10 cellular contexts compared by ENCODE assay signal in the genomic region with DNA sequence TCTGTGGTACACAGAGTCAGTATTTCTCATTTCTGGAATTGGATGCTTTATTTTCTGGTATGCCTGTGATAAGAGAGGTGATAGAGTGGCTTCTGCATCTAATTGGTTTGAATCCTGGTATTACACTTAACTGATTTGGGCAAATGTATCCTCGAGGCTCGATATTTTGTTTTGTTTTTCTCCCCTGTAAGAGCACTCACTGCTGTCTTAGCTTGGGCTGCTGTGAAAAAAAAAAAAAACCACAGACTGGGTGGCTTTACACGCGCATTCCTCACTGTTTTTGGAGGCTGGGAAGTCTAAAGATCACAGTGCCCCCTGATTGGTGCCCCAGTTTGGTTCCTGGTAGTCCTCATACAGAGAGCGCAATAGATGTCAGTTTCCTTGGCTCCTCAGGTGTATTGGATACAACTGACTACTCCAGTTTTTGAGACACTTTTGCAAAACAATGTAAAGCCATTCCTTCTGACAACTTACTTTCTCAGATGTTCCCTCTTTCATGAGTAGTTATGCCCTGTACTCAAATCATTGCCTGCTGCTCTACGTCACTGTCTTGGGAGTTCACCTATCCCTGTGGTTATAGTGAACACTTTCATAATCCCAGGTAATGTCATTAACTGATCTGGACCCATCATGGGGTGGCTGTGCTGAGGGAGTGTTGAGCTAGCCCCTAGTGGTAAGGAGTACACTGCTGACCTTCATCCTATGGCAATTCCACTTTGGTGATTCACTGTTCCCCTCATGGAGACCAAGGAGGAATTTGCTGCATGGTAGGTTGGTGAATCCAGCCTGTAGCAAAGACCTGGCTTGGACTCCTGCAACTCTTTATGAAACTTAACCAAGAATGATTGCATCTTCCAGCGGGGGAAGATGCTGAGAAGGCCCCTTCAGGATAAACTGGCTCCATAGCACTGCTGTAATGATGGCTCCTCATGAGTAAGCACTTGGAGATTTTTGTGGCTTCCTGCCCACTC. TPM values are rescaled to one million over a fixed set of nuclear protein-coding genes. Genes with fewer than 3 reads are reported as not detected.
DNase-seq lines count a peak whose midpoint lies in the region; ATAC-seq and TF ChIP-seq lines count a peak whose summit lies in the region.
"Had no signal": no experiment of that assay in that cellular context is flagged by ENCODE, and none has a peak within 500 bp of the region (broad histone marks: within the 10 kb centered on the region; RNA-seq: fewer than 3 reads in every experiment).

No MANE protein-coding gene starts in this region.

- H4K91ac ChIP-seq in trophoblast cell (ENCODE audit: low read depth, low read length): no peak overlapping the region

- no peak for TF ChIP-seq POLR2A in thyroid gland (IDR thresholded peaks at IDR 0.05)

- no peak overlapping the region for H3K4me2 ChIP-seq in OCI-LY7 (ENCODE audit: low read length)
- peak overlapping the region; percentile 9 for H3K4me2 ChIP-seq in trophoblast cell (ENCODE audit: low read length)
- H3K4me2 ChIP-seq: BLaER1 had no signal

- no peaks in the 10 kb centered on the region for H3K27me3 Mint-ChIP-seq in T-helper 1 cell treated with Interleukin-12 subunit alpha and Interleukin-12 subunit beta and Interleukin-4 antibody, amounts not matched to agents 30 μg/mL and 1 μg/mL, for 36 hours (ENCODE audit: low read depth)

- peak overlapping the region; percentile 0 for H3K27ac Mint-ChIP-seq in T-helper 1 cell treated with Interleukin-12 subunit alpha and Interleukin-12 subunit beta and Interleukin-4 antibody, amounts not matched to agents 30 μg/mL and 1 μg/mL, for 36 hours

- DNase-seq in T-helper 1 cell (no peak), OCI-LY7 (ENCODE audit: low spot score) (no peak), trophoblast cell (peak in 1 of 2 donors; percentile 26), thyroid gland (no peak)
- DNase-seq in stimulated activated naive CD4-positive, alpha-beta T cell (lab: John Stamatoyannopoulos, UW): no peak
- DNase-seq: gastrocnemius medialis had no signal

- 0 out of 2 replicates have a peak, but pooled peaks have one; percentile 25 for TF ChIP-seq CTCF in OCI-LY7 (conservative IDR thresholded peaks at IDR 0.05; ENCODE audit: low read length)
- no peak for TF ChIP-seq CTCF in thyroid gland (IDR thresholded peaks at IDR 0.05)

- H2AFZ ChIP-seq in OCI-LY7 (ENCODE audit: low read length) (no peak overlapping the region), trophoblast cell (ENCODE audit: insufficient read depth, low read length, poor library complexity) (no peak overlapping the region)

- H3K4me3 ChIP-seq in OCI-LY7 (ENCODE audit: low read depth, low read length, poor library complexity, severe bottlenecking) (no peak overlapping the region), ectodermal cell (ENCODE audit: insufficient read depth, low read depth, low read length) (no peak overlapping the region), trophoblast cell (ENCODE audit: low read depth, low read length) (no peak overlapping the region), thyroid gland (replicated peaks in 1 of 3) (no peak overlapping the region)
- H3K4me3 ChIP-seq: BLaER1, gastrocnemius medialis had no signal

- no peak overlapping the region for H2BK12ac ChIP-seq in trophoblast cell (ENCODE audit: low read length)

- H3K14ac ChIP-seq in trophoblast cell (ENCODE audit: low read length): no peak overlapping the region

- no peak for ATAC-seq in GM21786 (IDR thresholded peaks at IDR 0.05; ENCODE audit: unreplicated experiment)
- ATAC-seq: gastrocnemius medialis had no signal

- peaks cover 7% of the 10 kb centered on the region; the same call in 1 of the 2 replicates for H3K79me2 ChIP-seq in OCI-LY7 (ENCODE audit: insufficient read depth, low read depth, low read length)
- H3K79me2 ChIP-seq in trophoblast cell (ENCODE audit: control insufficient read depth, insufficient read depth, low read length, poor library complexity): peaks cover 14% of the 10 kb centered on the region

- no peak overlapping the region for H4K8ac ChIP-seq in trophoblast cell (ENCODE audit: low read depth, low read length)

- CTCF ChIA-PET in OCI-LY7 (lab: Charles Lee; ENCODE audit: unreplicated experiment): no interaction called here

- H2AK5ac ChIP-seq in trophoblast cell (ENCODE audit: low read length): no peak overlapping the region

- H3K36me3 ChIP-seq in OCI-LY7 (ENCODE audit: insufficient read depth, low read length) (peaks cover 70% of the 10 kb centered on the region), ectodermal cell (ENCODE audit: control insufficient read depth, insufficient read depth, low read length) (peaks cover 35% of the 10 kb centered on the region), trophoblast cell (ENCODE audit: control insufficient read depth in 1 of 2, insufficient read depth in 2 of 2, low read length in 2 of 2) (peaks cover 22 to 38% of the 10 kb centered on the region in 2 experiments), thyroid gland (peaks cover 11 to 33% of the 10 kb centered on the region in 2 donors)

- no peak overlapping the region for H4K12ac ChIP-seq in trophoblast cell (ENCODE audit: low read depth, low read length)

- H3K27me3 ChIP-seq in ectodermal cell (ENCODE audit: control insufficient read depth, insufficient read depth, low read length, poor library complexity, severe bottlenecking) (no peaks in the 10 kb centered on the region), trophoblast cell (ENCODE audit: insufficient read depth, low read length) (no peaks in the 10 kb centered on the region), thyroid gland (no peaks in the 10 kb centered on the region)
- H3K27me3 ChIP-seq: BLaER1, gastrocnemius medialis had no signal

- H3K4me3 Mint-ChIP-seq in T-helper 1 cell treated with Interleukin-12 subunit alpha and Interleukin-12 subunit beta and Interleukin-4 antibody, amounts not matched to agents 30 μg/mL and 1 μg/mL, for 36 hours: no peak overlapping the region

- H3K4ac ChIP-seq in trophoblast cell (ENCODE audit: low read depth, low read length): no peak overlapping the region

- peaks cover 15% of the 10 kb centered on the region for H3K4me1 ChIP-seq in OCI-LY7 (ENCODE audit: insufficient read depth, low read length, poor library complexity, severe bottlenecking)
- peaks cover 9% of the 10 kb centered on the region for H3K4me1 ChIP-seq in ectodermal cell (ENCODE audit: control insufficient read depth, insufficient read depth, low read length)
- H3K4me1 ChIP-seq in trophoblast cell (ENCODE audit: control insufficient read depth in 1 of 2, insufficient read depth in 2 of 2, low read length in 2 of 2): peaks cover 17 to 28% of the 10 kb centered on the region in 2 experiments
- peaks cover 21 to 22% of the 10 kb centered on the region in 2 donors for H3K4me1 ChIP-seq in thyroid gland

- intact Hi-C loops in OCI-LY7 (cut with micrococcal nuclease; ENCODE audit: unreplicated experiment): no loop called here
- intact Hi-C loops in thyroid gland (cut with DNase I): no loop called here

- BruUV-seq in OCI-LY7 (replicated peaks; lab: Mats Ljungman, UMichigan): no TSS peak

- no peaks in the 10 kb centered on the region for H3K9me3 Mint-ChIP-seq in T-helper 1 cell treated with Interleukin-12 subunit alpha and Interleukin-12 subunit beta and Interleukin-4 antibody, amounts not matched to agents 30 μg/mL and 1 μg/mL, for 36 hours

- H3K79me1 ChIP-seq in trophoblast cell (ENCODE audit: low read length): peaks cover 20% of the 10 kb centered on the region

- peak overlapping the region; percentile 41 for H3K23ac ChIP-seq in trophoblast cell (ENCODE audit: low read length)

- no peaks in the 10 kb centered on the region for H3K9me2 ChIP-seq in OCI-LY7 (ENCODE audit: insufficient read depth, low read length)

- 94 to 97% methylated on average over 7 of the region's 7 CpGs for WGBS in ectodermal cell, 2 experiments
- no CpG with 5 or more reads among the region's 7 CpGs for WGBS in trophoblast cell (ENCODE audit: extremely low coverage, insufficient coverage, insufficient read length)
- 80 to 84% methylated on average over 7 of the region's 7 CpGs for WGBS in thyroid gland, 2 donors

- H3K4me1 Mint-ChIP-seq in T-helper 1 cell treated with Interleukin-12 subunit alpha and Interleukin-12 subunit beta and Interleukin-4 antibody, amounts not matched to agents 30 μg/mL and 1 μg/mL, for 36 hours (ENCODE audit: low read depth): peaks cover 30% of the 10 kb centered on the region

- no peaks in the 10 kb centered on the region for H3K9me3 ChIP-seq in OCI-LY7 (ENCODE audit: low read length)
- no peaks in the 10 kb centered on the region for H3K9me3 ChIP-seq in ectodermal cell (ENCODE audit: control insufficient read depth, low read length)
- no peaks in the 10 kb centered on the region for H3K9me3 ChIP-seq in trophoblast cell (ENCODE audit: insufficient read depth, low read depth, low read length)
- no peaks in the 10 kb centered on the region for H3K9me3 ChIP-seq in thyroid gland
- H3K9me3 ChIP-seq: BLaER1, gastrocnemius medialis had no signal

- H2BK5ac ChIP-seq in trophoblast cell (ENCODE audit: low read depth, low read length, poor library complexity): no peak overlapping the region

- 0 out of 2 replicates have a peak, but pooled peaks cover 3% of the 10 kb centered on the region for H4K20me1 ChIP-seq in OCI-LY7 (ENCODE audit: insufficient read depth, low read length)

- no peak overlapping the region for H2BK120ac ChIP-seq in trophoblast cell (ENCODE audit: insufficient read depth, low read length, poor library complexity)

- H3K36me3 Mint-ChIP-seq in T-helper 1 cell treated with Interleukin-12 subunit alpha and Interleukin-12 subunit beta and Interleukin-4 antibody, amounts not matched to agents 30 μg/mL and 1 μg/mL, for 36 hours (ENCODE audit: low read depth): peaks cover 44% of the 10 kb centered on the region

- POLR2A ChIA-PET in OCI-LY7 (lab: Charles Lee): no interaction called here

- H3K18ac ChIP-seq in trophoblast cell (ENCODE audit: low read length): no peak overlapping the region

- H3K27ac ChIP-seq in OCI-LY7 (ENCODE audit: low read depth, low read length, poor library complexity, severe bottlenecking): no peak overlapping the region
- H3K27ac ChIP-seq in ectodermal cell (ENCODE audit: insufficient read depth, low read depth, low read length, poor library complexity, severe bottlenecking): peak overlapping the region; percentile 30
- H3K27ac ChIP-seq in trophoblast cell (ENCODE audit: low read depth, low read length): peak overlapping the region; percentile 26
- no peak overlapping the region for H3K27ac ChIP-seq in thyroid gland
- H3K27ac ChIP-seq: BLaER1 had no signal

- H3K9ac ChIP-seq in trophoblast cell (ENCODE audit: low read length): no peak overlapping the region
- H3K9ac ChIP-seq: BLaER1 had no signal

RNA-seq across cellular contexts. Expression of a gene that starts 3.5 kb away (rescaled TPM):
- 39.4 and 42.4 TPM in 2 replicates for total RNA-seq in OCI-LY7 (2014; rRNA removed; shearing (Covaris generic))
- total RNA-seq in OCI-LY7 (2022): 90.1 and 110 TPM in 2 replicates
- 106 TPM for polyA plus RNA-seq in ectodermal cell (2013, experiment 1 of 4)
- 90.8 TPM for polyA plus RNA-seq in ectodermal cell (2013, experiment 2 of 4)
- 55.1 TPM for polyA plus RNA-seq in ectodermal cell (2013, experiment 3 of 4)
- polyA plus RNA-seq in ectodermal cell (2013, experiment 4 of 4): 44.3 TPM
- 85.5 and 90.6 TPM in 2 replicates for polyA plus RNA-seq in trophoblast cell (2013)
- 10 to 100 TPM in 1 of 4 donors, 1 to 10 TPM in 3; 5.6 to 10.4 (median 7.0) TPM for total RNA-seq in thyroid gland

RNA-seq across cellular contexts. Expression of a gene that starts 31.0 kb away (rescaled TPM):
- total RNA-seq in OCI-LY7 (2014; rRNA removed; shearing (Covaris generic)): 93.3 and 99.3 TPM in 2 replicates
- total RNA-seq in OCI-LY7 (2022): 115 and 117 TPM in 2 replicates
- 152 TPM for polyA plus RNA-seq in ectodermal cell (2013, experiment 1 of 4)
- 160 TPM for polyA plus RNA-seq in ectodermal cell (2013, experiment 2 of 4)
- polyA plus RNA-seq in ectodermal cell (2013, experiment 3 of 4): 139 TPM
- polyA plus RNA-seq in ectodermal cell (2013, experiment 4 of 4): 153 TPM
- polyA plus RNA-seq in trophoblast cell (2013): 80.7 and 84.4 TPM in 2 replicates
- total RNA-seq in thyroid gland: 100 to 1,000 TPM in 3 of 4 donors, 10 to 100 TPM in 1; 83.6 to 132 (median 119) TPM

RNA-seq across cellular contexts. Expression of a gene that starts 31.1 kb away (rescaled TPM):
- total RNA-seq in OCI-LY7 (2014; rRNA removed; shearing (Covaris generic)): 319 and 321 TPM in 2 replicates
- total RNA-seq in OCI-LY7 (2022): 340 and 386 TPM in 2 replicates
- 248 TPM for polyA plus RNA-seq in ectodermal cell (2013, experiment 1 of 4)
- polyA plus RNA-seq in ectodermal cell (2013, experiment 2 of 4): 246 TPM
- 178 TPM for polyA plus RNA-seq in ectodermal cell (2013, experiment 3 of 4)
- polyA plus RNA-seq in ectodermal cell (2013, experiment 4 of 4): 196 TPM
- polyA plus RNA-seq in trophoblast cell (2013): 141 and 146 TPM in 2 replicates
- total RNA-seq in thyroid gland: 100 to 1,000 TPM in 3 of 4 donors, 10 to 100 TPM in 1; 93.4 to 139 (median 124) TPM

RNA-seq across cellular contexts. Expression of a gene that starts 32.0 kb away (rescaled TPM):
- total RNA-seq in OCI-LY7 (2014; rRNA removed; shearing (Covaris generic)): 128 and 147 TPM in 2 replicates
- 102 and 117 TPM in 2 replicates for total RNA-seq in OCI-LY7 (2022)
- 53.2 TPM for polyA plus RNA-seq in ectodermal cell (2013, experiment 1 of 4)
- 44.8 TPM for polyA plus RNA-seq in ectodermal cell (2013, experiment 2 of 4)
- polyA plus RNA-seq in ectodermal cell (2013, experiment 3 of 4): 36.9 TPM
- polyA plus RNA-seq in ectodermal cell (2013, experiment 4 of 4): 39.4 TPM
- polyA plus RNA-seq in trophoblast cell (2013): 53.3 and 54.2 TPM in 2 replicates
- 10 to 100 TPM; 48.3 to 85.7 (median 54.2) TPM for total RNA-seq in thyroid gland

RNA-seq across cellular contexts. Expression of a gene that starts 41.8 kb away (rescaled TPM):
- total RNA-seq in OCI-LY7 (2014; rRNA removed; shearing (Covaris generic)): not detected in 2 replicates
- not detected in 2 replicates for total RNA-seq in OCI-LY7 (2022)
- polyA plus RNA-seq in ectodermal cell (2013, experiment 1 of 4): not detected
- polyA plus RNA-seq in ectodermal cell (2013, experiment 2 of 4): 0.23 TPM
- polyA plus RNA-seq in ectodermal cell (2013, experiment 3 of 4): 0.37 TPM
- polyA plus RNA-seq in ectodermal cell (2013, experiment 4 of 4): not detected
- polyA plus RNA-seq in trophoblast cell (2013): 0.37 and 0.43 TPM in 2 replicates
- 1 to 10 TPM in 1 of 4 donors, not detected in 3; 2.0 TPM for total RNA-seq in thyroid gland
- total RNA-seq: gastrocnemius medialis had no signal

Comparison
In these comparisons a context has a peak if more than half of its experiments do, and no peak if none do; other contexts are left out.
1. H3K27ac ChIP-seq: peak in ectodermal cell (single experiment) and trophoblast cell (single experiment); none in OCI-LY7 (single experiment) and thyroid gland (0 of 3).